ENCODE assay signal across 9 cellular contexts in genomic region chr9:5617749-5618148, GRCh38. TPM values are rescaled to one million over a fixed set of nuclear protein-coding genes. Genes with fewer than 3 reads are reported as not detected.
DNase-seq lines count a peak whose midpoint lies in the region; ATAC-seq and TF ChIP-seq lines count a peak whose summit lies in the region.
"Had no signal": no experiment of that assay in that cellular context is flagged by ENCODE, and none has a peak within 500 bp of the region (broad histone marks: within the 10 kb centered on the region; RNA-seq: fewer than 3 reads in every experiment).

No MANE protein-coding gene starts in this region.

- H3K27me3 ChIP-seq in Karpas-422 (ENCODE audit: low read length) (no peaks in the 10 kb centered on the region), left lung (no peaks in the 10 kb centered on the region), psoas muscle (ENCODE audit: insufficient read depth in 3 of 3, low read length in 2 of 3) (no peaks in the 10 kb centered on the region)

- peaks cover 97% of the 10 kb centered on the region for H3K79me2 ChIP-seq in Karpas-422 (ENCODE audit: low read length)

- H3K9ac ChIP-seq in Karpas-422 (ENCODE audit: low read length): peak overlapping the region; percentile 38; the same call in 1 of the 2 replicates

- H4K20me1 ChIP-seq in Karpas-422 (ENCODE audit: insufficient read depth, low read depth, low read length): no peaks in the 10 kb centered on the region; the same call in none of the 2 replicates

- peak; percentile 91 for ATAC-seq in GM18867 (IDR thresholded peaks at IDR 0.05; ENCODE audit: unreplicated experiment)
- peak; percentile 85 for ATAC-seq in HG02571 (IDR thresholded peaks at IDR 0.05; ENCODE audit: unreplicated experiment)
- peak; percentile 27 for ATAC-seq in left lung
- no peak for ATAC-seq in psoas muscle

- intact Hi-C loops in left lung (cut with DNase I): no loop called here
- intact Hi-C loops in psoas muscle (cut with DNase I): no loop called here

- H3K36me3 ChIP-seq in Karpas-422 (ENCODE audit: insufficient read depth, low read length) (peaks cover 21% of the 10 kb centered on the region), left lung (no peaks in the 10 kb centered on the region), psoas muscle (ENCODE audit: insufficient read depth in 1 of 2, low read depth in 1 of 2) (no peaks in the 10 kb centered on the region)

- H3K4me2 ChIP-seq in Karpas-422 (ENCODE audit: low read depth, low read length, poor library complexity, severe bottlenecking): peak overlapping the region; percentile 50

- TF ChIP-seq CTCF in left lung (IDR thresholded peaks at IDR 0.05) (no peak), psoas muscle (IDR thresholded peaks at IDR 0.05) (no peak)

- H3K4me1 ChIP-seq in Karpas-422 (ENCODE audit: low read length) (peaks cover 38% of the 10 kb centered on the region), left lung (peaks cover 8 to 24% of the 10 kb centered on the region in 2 donors), psoas muscle (peaks cover 21% of the 10 kb centered on the region)

- DNase-seq in Karpas-422 (peak; percentile 84), left lung (no peak), psoas muscle (no peak), cerebellar nuclear complex (lab: John Stamatoyannopoulos, UW) (no peak), NCI-H69 (lab: John Stamatoyannopoulos, UW) (no peak), AG08396 (ENCODE audit: low spot score) (no peak)
- DNase-seq: HCEC 1CT had no signal

- H3K4me3 ChIP-seq in Karpas-422 (ENCODE audit: low read length) (peak overlapping the region; percentile 31), left lung (no peak overlapping the region), psoas muscle (no peak overlapping the region)

- H3K9me3 ChIP-seq in Karpas-422 (ENCODE audit: low read length): no peaks in the 10 kb centered on the region
- H3K9me3 ChIP-seq in left lung: no peaks in the 10 kb centered on the region
- no peaks in the 10 kb centered on the region for H3K9me3 ChIP-seq in psoas muscle

- no peaks in the 10 kb centered on the region for H3K9me2 ChIP-seq in Karpas-422 (replicated peaks; ENCODE audit: insufficient read depth, low read length)

- peak overlapping the region; percentile 90 for H3K27ac ChIP-seq in Karpas-422 (ENCODE audit: low read length)
- H3K27ac ChIP-seq in left lung: no peak overlapping the region
- no peak overlapping the region for H3K27ac ChIP-seq in psoas muscle

- H2AFZ ChIP-seq in Karpas-422 (ENCODE audit: low read length): no peak overlapping the region

RNA-seq across cellular contexts. Expression of gene RIC1, which starts 11.2 kb away (rescaled TPM):
- total RNA-seq in Karpas-422 (2014; rRNA removed; shearing (Covaris generic); ENCODE audit: low replicate concordance): 85.4 and 86.8 TPM in 2 replicates
- total RNA-seq in left lung (10 to 100 TPM; 21.5 to 25.9 TPM), psoas muscle (10 to 100 TPM; 10.9 to 28.6 (median 13.8) TPM)
- 10 to 100 TPM in 1 of 3 donors, 1 to 10 TPM in 2; 6.8 to 18.7 (median 8.8) TPM for polyA plus RNA-seq in psoas muscle

Comparison
In these comparisons a context has a peak if more than half of its experiments do, and no peak if none do; other contexts are left out.
1. ATAC-seq: peak in GM18867 (single experiment), HG02571 (single experiment) and left lung (single experiment); none in psoas muscle (0 of 4).